Comparison of ENCODE assay signal across 19 cellular contexts in genomic region chr11:65599216-65599954, GRCh38. TPM values are rescaled to one million over a fixed set of nuclear protein-coding genes. Genes with fewer than 3 reads are reported as not detected.
DNase-seq lines count a peak whose midpoint lies in the region; ATAC-seq, FAIRE-seq and TF ChIP-seq lines count a peak whose summit lies in the region.
"Had no signal": no experiment of that assay in that cellular context is flagged by ENCODE, and none has a peak within 500 bp of the region (broad histone marks: within the 10 kb centered on the region; RNA-seq: fewer than 3 reads in every experiment).

No MANE protein-coding gene starts in this region.

- H4K20me1 ChIP-seq in HepG2 (ENCODE audit: insufficient read depth, low read length) = 0 out of 2 replicates have a peak, but pooled peaks cover 3% of the 10 kb centered on the region

- peak overlapping the region; percentile 92 for H3K27ac Mint-ChIP-seq in nephron progenitor cell
- no peak overlapping the region for H3K27ac Mint-ChIP-seq in activated CD4-positive, alpha-beta T cell treated with anti-CD3 and anti-CD28 coated beads for 36 hours
- H3K27ac Mint-ChIP-seq: CD8-positive, alpha-beta T cell had no signal

- H2AFZ ChIP-seq in HepG2 (ENCODE audit: low read length) = no peak overlapping the region

- H3K4me2 ChIP-seq in HepG2 (ENCODE audit: low read depth, low read length) = no peak overlapping the region
- H3K4me2 ChIP-seq: A549 had no signal

- no peaks in the 10 kb centered on the region for H3K9me3 Mint-ChIP-seq in nephron progenitor cell
- no peaks in the 10 kb centered on the region for H3K9me3 Mint-ChIP-seq in activated CD4-positive, alpha-beta T cell treated with anti-CD3 and anti-CD28 coated beads for 36 hours (ENCODE audit: low read depth)
- H3K9me3 Mint-ChIP-seq: CD8-positive, alpha-beta T cell had no signal

- no peak for TF ChIP-seq CTCF in HepG2 (CRISPR knock-in tag; IDR thresholded peaks at IDR 0.05)
- TF ChIP-seq CTCF in right lobe of liver (IDR thresholded peaks at IDR 0.05) = no peak
- no peak for TF ChIP-seq CTCF in Panc1 (IDR thresholded peaks at IDR 0.05)
- no peak for TF ChIP-seq CTCF in nephron progenitor cell (IDR thresholded peaks at IDR 0.05)

- no peak for TF ChIP-seq RAD21 in HepG2 (CRISPR knock-in tag; IDR thresholded peaks at IDR 0.05)

- no peak for ATAC-seq in HepG2
- ATAC-seq in right lobe of liver = no peak
- ATAC-seq in Panc1 = 0 out of 2 replicates have a peak, but pooled peaks have one; percentile 2
- no peak for ATAC-seq in activated CD4-positive, alpha-beta T cell treated with anti-CD3 and anti-CD28 coated beads for 36 hours
- ATAC-seq: A549; CD8-positive, alpha-beta T cell had no signal

- no peaks in the 10 kb centered on the region for H3K9me3 ChIP-seq in HepG2 (ENCODE audit: low read length)
- no peaks in the 10 kb centered on the region for H3K9me3 ChIP-seq in right lobe of liver
- no peaks in the 10 kb centered on the region for H3K9me3 ChIP-seq in Panc1 (ENCODE audit: control insufficient read depth, insufficient read depth, low read depth, low read length)
- H3K9me3 ChIP-seq: A549, BE2C, Caco-2, HAP-1 had no signal

- in situ Hi-C loops in HepG2 (cut with HindIII; ENCODE audit: extremely low pct_ligation_motif_present, low pct_unique_long_range_greater_than_20kb) = no loop called here
- in situ Hi-C loops in Panc1 (cut with HindIII; ENCODE audit: low pct_unique_long_range_greater_than_20kb, low sequenced_read_pairs) = no loop called here

- H3K27ac ChIP-seq in HepG2 (ENCODE audit: extremely low read length, insufficient read depth, low read length) (no peak overlapping the region), right lobe of liver (no peak overlapping the region), Panc1 (ENCODE audit: low read length) (no peak overlapping the region)
- H3K27ac ChIP-seq: A549, C4-2B had no signal

- no peak overlapping the region for H3K4me3 Mint-ChIP-seq in nephron progenitor cell
- H3K4me3 Mint-ChIP-seq in activated CD4-positive, alpha-beta T cell treated with anti-CD3 and anti-CD28 coated beads for 36 hours = no peak overlapping the region
- H3K4me3 Mint-ChIP-seq: CD8-positive, alpha-beta T cell had no signal

- H3K36me3 ChIP-seq in HepG2 (replicated peaks in 1 of 2; ENCODE audit: control insufficient read depth in 1 of 2, insufficient read depth in 2 of 2, low read length in 2 of 2) (peaks cover 14 to 31% of the 10 kb centered on the region in 2 experiments), right lobe of liver (peaks cover 0 to 34% (median 14%) of the 10 kb centered on the region in 4 donors), Panc1 (ENCODE audit: control insufficient read depth, insufficient read depth, low read length) (peaks cover 2% of the 10 kb centered on the region; the same call in 1 of the 2 replicates)
- H3K36me3 ChIP-seq: BE2C had no signal

- 97% methylated on average over 28 of the region's 49 CpGs for WGBS in HepG2 (ENCODE audit: low lambda C conversion rate)
- 74% methylated on average over 5 of the region's 49 CpGs for WGBS in right lobe of liver (ENCODE audit: insufficient coverage, low coverage, low lambda C conversion rate, missing lambda C conversion rate)

- TF ChIP-seq EP300 in HepG2 (IDR thresholded peaks at IDR 0.05; ENCODE audit: low read depth in 2 of 2, low read length in 2 of 2) (no peak), HepG2 (CRISPR knock-in tag; IDR thresholded peaks at IDR 0.05; ENCODE audit: borderline replicate concordance) (no peak)

- no peak for FAIRE-seq in HepG2 (lab: Jason Lieb, UNC)
- FAIRE-seq: A549, GM12892, GM19239, H1 had no signal

- H3K27me3 Mint-ChIP-seq in nephron progenitor cell (ENCODE audit: low read depth, poor library complexity) = peaks cover 4% of the 10 kb centered on the region
- no peaks in the 10 kb centered on the region for H3K27me3 Mint-ChIP-seq in activated CD4-positive, alpha-beta T cell treated with anti-CD3 and anti-CD28 coated beads for 36 hours

- DNase-seq in HepG2 (ENCODE audit: low spot score) (no peak), right lobe of liver (no peak), Panc1 (ENCODE audit: low read depth, low spot score) (no peak), nephron progenitor cell (no peak), NCI-H1105 (lab: John Stamatoyannopoulos, UW) (no peak), COR-L47 (lab: John Stamatoyannopoulos, UW) (no peak)
- DNase-seq in activated CD4-positive, alpha-beta T cell treated with anti-CD3 and anti-CD28 coated beads for 36 hours = no peak
- DNase-seq: BE2C; Caco-2; CD8-positive, alpha-beta T cell; DND-41; GDM1 had no signal

- H3K4me1 ChIP-seq in HepG2 (ENCODE audit: insufficient read depth, low read length) = no peaks in the 10 kb centered on the region
- H3K4me1 ChIP-seq in right lobe of liver = no peaks in the 10 kb centered on the region
- H3K4me1 ChIP-seq in Panc1 (ENCODE audit: control insufficient read depth, insufficient read depth, low read length) = peaks cover 12% of the 10 kb centered on the region; the same call in 1 of the 2 replicates
- H3K4me1 ChIP-seq: A549, BE2C, Caco-2, HAP-1 had no signal

- peaks cover 4% of the 10 kb centered on the region for H3K4me1 Mint-ChIP-seq in nephron progenitor cell
- peaks cover 9% of the 10 kb centered on the region for H3K4me1 Mint-ChIP-seq in activated CD4-positive, alpha-beta T cell treated with anti-CD3 and anti-CD28 coated beads for 36 hours

- no peaks in the 10 kb centered on the region for H3K27me3 ChIP-seq in HepG2 (ENCODE audit: control insufficient read depth in 1 of 2, insufficient read depth in 2 of 2, low read length in 2 of 2)
- H3K27me3 ChIP-seq in right lobe of liver = no peaks in the 10 kb centered on the region
- H3K27me3 ChIP-seq in Panc1 (ENCODE audit: control insufficient read depth, insufficient read depth, low read length) = no peaks in the 10 kb centered on the region
- H3K27me3 ChIP-seq: BE2C had no signal

- no peaks in the 10 kb centered on the region for H3K79me2 ChIP-seq in HepG2 (ENCODE audit: insufficient read depth, low read length)

- H3K4me3 ChIP-seq in HepG2 (replicated peaks in 1 of 3; ENCODE audit: insufficient read depth in 1 of 3, low read depth in 2 of 3, low read length in 3 of 3) = no peak overlapping the region
- H3K4me3 ChIP-seq in right lobe of liver = no peak overlapping the region
- no peak overlapping the region for H3K4me3 ChIP-seq in Panc1 (ENCODE audit: low read depth in 2 of 2, low read length in 2 of 2)
- H3K4me3 ChIP-seq: A549, HAP-1 had no signal

- POLR2A ChIA-PET in HepG2 (lab: Yijun Ruan, JAX) = interaction anchor here (1.0 to 6.0 kb wide), 2 partner anchors 11 to 14 kb away, joined by 3 to 47 read pairs; partner anchors contain the start of genes MAP3K11 and PCNX3
- POLR2A ChIA-PET in Panc1 (lab: Charles Lee) = no interaction called here
- POLR2A ChIA-PET in activated CD4-positive, alpha-beta T cell treated with anti-CD3 and anti-CD28 coated beads for 36 hours (lab: Charles Lee) = no interaction called here

- TF ChIP-seq POLR2A in HepG2 (IDR thresholded peaks at IDR 0.05; ENCODE audit: insufficient read depth in 1 of 2, low read depth in 2 of 2, low read length in 2 of 2) = peak in 1 of 2 experiments; percentile 54; a peak in 1 of 4 replicates
- TF ChIP-seq POLR2A in right lobe of liver (IDR thresholded peaks at IDR 0.05) = no peak

- H3K36me3 Mint-ChIP-seq in nephron progenitor cell (ENCODE audit: low read depth) = peaks cover 33% of the 10 kb centered on the region
- peaks cover 15% of the 10 kb centered on the region for H3K36me3 Mint-ChIP-seq in activated CD4-positive, alpha-beta T cell treated with anti-CD3 and anti-CD28 coated beads for 36 hours (ENCODE audit: low read depth)

- H3K9ac ChIP-seq in HepG2 (ENCODE audit: insufficient read depth, low read depth, low read length) = no peak overlapping the region

- intact Hi-C loops in HepG2 (cut with micrococcal nuclease; ENCODE audit: unreplicated experiment) (no loop called here), right lobe of liver (cut with DNase I) (no loop called here), Panc1 (cut with micrococcal nuclease; ENCODE audit: unreplicated experiment) (no loop called here)
- intact Hi-C loops in activated CD4-positive, alpha-beta T cell treated with anti-CD3 and anti-CD28 coated beads for 36 hours (cut with DNase I, micrococcal nuclease) = no loop called here

- BruUV-seq in HepG2 (replicated peaks; lab: Mats Ljungman, UMichigan) (no TSS peak), Panc1 (replicated peaks; lab: Mats Ljungman, UMichigan) (no TSS peak)

- CTCF ChIA-PET in HepG2 (lab: Yijun Ruan, JAX; ENCODE audit: low intra/inter-chr PET ratio, low total read pairs) (no interaction called here), Panc1 (lab: Charles Lee) (no interaction called here)
- CTCF ChIA-PET in activated CD4-positive, alpha-beta T cell treated with anti-CD3 and anti-CD28 coated beads for 36 hours (lab: Charles Lee) = no interaction called here

RNA-seq across cellular contexts. Expression of gene KCNK7, which starts 3.8 kb away (rescaled TPM):
- total RNA-seq in HepG2 (2016; rRNA removed; fragmentation: Illumina TruSeq; extraction: Trizol) (not detected in 2 replicates), right lobe of liver (under 1 TPM in 1 of 6 experiments, not detected in 5; 0.31 TPM), Panc1 (2021; ENCODE audit: unreplicated experiment) (0.69 TPM)
- not detected in 2 replicates for total RNA-seq in HepG2 (2016; cell fraction: cytosol; rRNA removed; fragmentation: Illumina TruSeq; extraction: Trizol; ENCODE audit: low read depth)
- not detected in 2 replicates for total RNA-seq in HepG2 (2016; cell fraction: insoluble cytoplasmic fraction; rRNA removed; fragmentation: Illumina TruSeq; extraction: Trizol)
- not detected in 2 replicates for total RNA-seq in HepG2 (2016; cell fraction: membrane; rRNA removed; fragmentation: Illumina TruSeq; extraction: Trizol)
- total RNA-seq in HepG2 (2016; cell fraction: nucleus; rRNA removed; fragmentation: Illumina TruSeq; extraction: Trizol) = 1.2 TPM in 1 of 2 replicates, not detected in the other
- polyA plus RNA-seq in HepG2 (2011; rRNA removed) = 0.11 and 0.14 TPM in 2 replicates
- 0.04 TPM in 1 of 2 replicates, not detected in the other for polyA plus RNA-seq in HepG2 (2011; cell fraction: cytosol; rRNA removed)
- 0.69 and 0.97 TPM in 2 replicates for polyA plus RNA-seq in HepG2 (2011; cell fraction: nucleus; rRNA removed)
- 0.28 TPM in 1 of 2 replicates, not detected in the other for polyA plus RNA-seq in HepG2 (2012)
- polyA plus RNA-seq in HepG2 (2016; cell fraction: cytosol; fragmentation: Illumina TruSeq; extraction: Trizol; ENCODE audit: low read depth) = not detected in 2 replicates
- polyA plus RNA-seq in HepG2 (2016; cell fraction: insoluble cytoplasmic fraction; fragmentation: Illumina TruSeq; extraction: Trizol; ENCODE audit: low read depth) = not detected in 2 replicates
- not detected in 2 replicates for polyA plus RNA-seq in HepG2 (2016; cell fraction: membrane; fragmentation: Illumina TruSeq; extraction: Trizol; ENCODE audit: low read depth)
- 0.38 and 0.77 TPM in 2 replicates for polyA plus RNA-seq in HepG2 (2016; cell fraction: nucleus; fragmentation: Illumina TruSeq; extraction: Trizol; ENCODE audit: insufficient read depth, low read depth)
- 0.33 and 0.90 TPM in 2 replicates for polyA minus RNA-seq in HepG2 (2011; rRNA and poly(A)+ RNA removed; ENCODE audit: low replicate concordance)
- polyA minus RNA-seq in HepG2 (2011; cell fraction: cytosol; rRNA and poly(A)+ RNA removed) = not detected in 2 replicates
- polyA minus RNA-seq in HepG2 (2011; cell fraction: nucleus; rRNA and poly(A)+ RNA removed) = 0.75 and 1.2 TPM in 2 replicates
- 0.63 TPM for polyA plus RNA-seq in Panc1 (2012; ENCODE audit: insufficient read length)
- under 1 TPM; 0.27 to 0.37 TPM for total RNA-seq in activated CD4-positive, alpha-beta T cell treated with anti-CD3 and anti-CD28 coated beads for 36 hours
- polyA plus RNA-seq: AG04450 had no signal

RNA-seq across cellular contexts. Expression of gene MAP3K11, which starts 14.6 kb away (rescaled TPM):
- 35.6 and 51.5 TPM in 2 replicates for total RNA-seq in HepG2 (2016; rRNA removed; fragmentation: Illumina TruSeq; extraction: Trizol)
- total RNA-seq in HepG2 (2016; cell fraction: cytosol; rRNA removed; fragmentation: Illumina TruSeq; extraction: Trizol; ENCODE audit: low read depth) = 9.8 and 11.0 TPM in 2 replicates
- 28.4 and 51.3 TPM in 2 replicates for total RNA-seq in HepG2 (2016; cell fraction: insoluble cytoplasmic fraction; rRNA removed; fragmentation: Illumina TruSeq; extraction: Trizol)
- total RNA-seq in HepG2 (2016; cell fraction: membrane; rRNA removed; fragmentation: Illumina TruSeq; extraction: Trizol) = 23.9 and 24.4 TPM in 2 replicates
- total RNA-seq in HepG2 (2016; cell fraction: nucleus; rRNA removed; fragmentation: Illumina TruSeq; extraction: Trizol) = 38.3 and 44.6 TPM in 2 replicates
- 35.9 and 54.6 TPM in 2 replicates for polyA plus RNA-seq in HepG2 (2011; rRNA removed)
- 29.9 and 43.3 TPM in 2 replicates for polyA plus RNA-seq in HepG2 (2011; cell fraction: cytosol; rRNA removed)
- polyA plus RNA-seq in HepG2 (2011; cell fraction: nucleus; rRNA removed) = 105 and 109 TPM in 2 replicates
- 41.6 and 47.6 TPM in 2 replicates for polyA plus RNA-seq in HepG2 (2012)
- 10.0 and 10.8 TPM in 2 replicates for polyA plus RNA-seq in HepG2 (2016; cell fraction: cytosol; fragmentation: Illumina TruSeq; extraction: Trizol; ENCODE audit: low read depth)
- 43.2 and 55.5 TPM in 2 replicates for polyA plus RNA-seq in HepG2 (2016; cell fraction: insoluble cytoplasmic fraction; fragmentation: Illumina TruSeq; extraction: Trizol; ENCODE audit: low read depth)
- 24.5 and 29.1 TPM in 2 replicates for polyA plus RNA-seq in HepG2 (2016; cell fraction: membrane; fragmentation: Illumina TruSeq; extraction: Trizol; ENCODE audit: low read depth)
- 98.1 and 107 TPM in 2 replicates for polyA plus RNA-seq in HepG2 (2016; cell fraction: nucleus; fragmentation: Illumina TruSeq; extraction: Trizol; ENCODE audit: insufficient read depth, low read depth)
- polyA minus RNA-seq in HepG2 (2011; rRNA and poly(A)+ RNA removed; ENCODE audit: low replicate concordance) = 59.8 and 117 TPM in 2 replicates
- 35.9 and 41.2 TPM in 2 replicates for polyA minus RNA-seq in HepG2 (2011; cell fraction: cytosol; rRNA and poly(A)+ RNA removed)
- 61.7 and 76.1 TPM in 2 replicates for polyA minus RNA-seq in HepG2 (2011; cell fraction: nucleus; rRNA and poly(A)+ RNA removed)
- total RNA-seq in right lobe of liver = 10 to 100 TPM; 48.3 to 67.1 (median 60.9) TPM
- total RNA-seq in Panc1 (2021; ENCODE audit: unreplicated experiment) = 124 TPM
- 138 TPM for polyA plus RNA-seq in Panc1 (2012; ENCODE audit: insufficient read length)
- total RNA-seq in activated CD4-positive, alpha-beta T cell treated with anti-CD3 and anti-CD28 coated beads for 36 hours = 10 to 100 TPM; 47.4 to 54.3 TPM

RNA-seq across cellular contexts. Expression of gene PCNX3, which starts 16.2 kb away (rescaled TPM):
- 14.5 and 23.0 TPM in 2 replicates for total RNA-seq in HepG2 (2016; rRNA removed; fragmentation: Illumina TruSeq; extraction: Trizol)
- total RNA-seq in HepG2 (2016; cell fraction: cytosol; rRNA removed; fragmentation: Illumina TruSeq; extraction: Trizol; ENCODE audit: low read depth) = 8.5 and 8.7 TPM in 2 replicates
- 12.2 and 22.7 TPM in 2 replicates for total RNA-seq in HepG2 (2016; cell fraction: insoluble cytoplasmic fraction; rRNA removed; fragmentation: Illumina TruSeq; extraction: Trizol)
- total RNA-seq in HepG2 (2016; cell fraction: membrane; rRNA removed; fragmentation: Illumina TruSeq; extraction: Trizol) = 9.3 and 9.7 TPM in 2 replicates
- 26.0 and 33.8 TPM in 2 replicates for total RNA-seq in HepG2 (2016; cell fraction: nucleus; rRNA removed; fragmentation: Illumina TruSeq; extraction: Trizol)
- polyA plus RNA-seq in HepG2 (2011; rRNA removed) = 16.2 and 23.1 TPM in 2 replicates
- polyA plus RNA-seq in HepG2 (2011; cell fraction: cytosol; rRNA removed) = 12.7 and 17.1 TPM in 2 replicates
- 99.5 and 123 TPM in 2 replicates for polyA plus RNA-seq in HepG2 (2011; cell fraction: nucleus; rRNA removed)
- 14.4 and 24.5 TPM in 2 replicates for polyA plus RNA-seq in HepG2 (2012)
- 4.3 and 4.9 TPM in 2 replicates for polyA plus RNA-seq in HepG2 (2016; cell fraction: cytosol; fragmentation: Illumina TruSeq; extraction: Trizol; ENCODE audit: low read depth)
- polyA plus RNA-seq in HepG2 (2016; cell fraction: insoluble cytoplasmic fraction; fragmentation: Illumina TruSeq; extraction: Trizol; ENCODE audit: low read depth) = 14.3 and 21.7 TPM in 2 replicates
- 5.8 and 6.9 TPM in 2 replicates for polyA plus RNA-seq in HepG2 (2016; cell fraction: membrane; fragmentation: Illumina TruSeq; extraction: Trizol; ENCODE audit: low read depth)
- 68.2 and 73.5 TPM in 2 replicates for polyA plus RNA-seq in HepG2 (2016; cell fraction: nucleus; fragmentation: Illumina TruSeq; extraction: Trizol; ENCODE audit: insufficient read depth, low read depth)
- 35.6 and 67.6 TPM in 2 replicates for polyA minus RNA-seq in HepG2 (2011; rRNA and poly(A)+ RNA removed; ENCODE audit: low replicate concordance)
- 23.3 and 27.8 TPM in 2 replicates for polyA minus RNA-seq in HepG2 (2011; cell fraction: cytosol; rRNA and poly(A)+ RNA removed)
- 32.3 and 32.8 TPM in 2 replicates for polyA minus RNA-seq in HepG2 (2011; cell fraction: nucleus; rRNA and poly(A)+ RNA removed)
- 10 to 100 TPM; 11.2 to 32.9 (median 12.4) TPM for total RNA-seq in right lobe of liver
- 74.5 TPM for total RNA-seq in Panc1 (2021; ENCODE audit: unreplicated experiment)
- 82.2 TPM for polyA plus RNA-seq in Panc1 (2012; ENCODE audit: insufficient read length)
- 10 to 100 TPM; 27.9 to 30.7 TPM for total RNA-seq in activated CD4-positive, alpha-beta T cell treated with anti-CD3 and anti-CD28 coated beads for 36 hours

RNA-seq across cellular contexts. Expression of gene EHBP1L1, which starts 23.5 kb away (rescaled TPM):
- total RNA-seq in HepG2 (2016; rRNA removed; fragmentation: Illumina TruSeq; extraction: Trizol) (5.4 and 10.6 TPM in 2 replicates), right lobe of liver (10 to 100 TPM; 10.0 to 29.9 (median 13.7) TPM), Panc1 (2021; ENCODE audit: unreplicated experiment) (108 TPM)
- 2.5 and 2.6 TPM in 2 replicates for total RNA-seq in HepG2 (2016; cell fraction: cytosol; rRNA removed; fragmentation: Illumina TruSeq; extraction: Trizol; ENCODE audit: low read depth)
- total RNA-seq in HepG2 (2016; cell fraction: insoluble cytoplasmic fraction; rRNA removed; fragmentation: Illumina TruSeq; extraction: Trizol) = 3.9 and 9.7 TPM in 2 replicates
- total RNA-seq in HepG2 (2016; cell fraction: membrane; rRNA removed; fragmentation: Illumina TruSeq; extraction: Trizol) = 3.4 TPM in 2 replicates
- total RNA-seq in HepG2 (2016; cell fraction: nucleus; rRNA removed; fragmentation: Illumina TruSeq; extraction: Trizol) = 7.8 and 8.4 TPM in 2 replicates
- 8.3 and 14.4 TPM in 2 replicates for polyA plus RNA-seq in HepG2 (2011; rRNA removed)
- 7.1 and 10.0 TPM in 2 replicates for polyA plus RNA-seq in HepG2 (2011; cell fraction: cytosol; rRNA removed)
- polyA plus RNA-seq in HepG2 (2011; cell fraction: nucleus; rRNA removed) = 74.9 and 85.5 TPM in 2 replicates
- 9.8 and 10.7 TPM in 2 replicates for polyA plus RNA-seq in HepG2 (2012)
- polyA plus RNA-seq in HepG2 (2016; cell fraction: cytosol; fragmentation: Illumina TruSeq; extraction: Trizol; ENCODE audit: low read depth) = 0.58 and 0.94 TPM in 2 replicates
- polyA plus RNA-seq in HepG2 (2016; cell fraction: insoluble cytoplasmic fraction; fragmentation: Illumina TruSeq; extraction: Trizol; ENCODE audit: low read depth) = 4.6 and 5.1 TPM in 2 replicates
- polyA plus RNA-seq in HepG2 (2016; cell fraction: membrane; fragmentation: Illumina TruSeq; extraction: Trizol; ENCODE audit: low read depth) = 0.79 and 1.3 TPM in 2 replicates
- polyA plus RNA-seq in HepG2 (2016; cell fraction: nucleus; fragmentation: Illumina TruSeq; extraction: Trizol; ENCODE audit: insufficient read depth, low read depth) = 27.0 and 30.2 TPM in 2 replicates
- 23.3 and 45.1 TPM in 2 replicates for polyA minus RNA-seq in HepG2 (2011; rRNA and poly(A)+ RNA removed; ENCODE audit: low replicate concordance)
- polyA minus RNA-seq in HepG2 (2011; cell fraction: cytosol; rRNA and poly(A)+ RNA removed) = 7.6 and 13.2 TPM in 2 replicates
- 6.4 and 11.8 TPM in 2 replicates for polyA minus RNA-seq in HepG2 (2011; cell fraction: nucleus; rRNA and poly(A)+ RNA removed)
- 109 TPM for polyA plus RNA-seq in Panc1 (2012; ENCODE audit: insufficient read length)
- total RNA-seq in activated CD4-positive, alpha-beta T cell treated with anti-CD3 and anti-CD28 coated beads for 36 hours = 10 to 100 TPM; 88.3 to 98.8 TPM

RNA-seq across cellular contexts. Expression of gene FAM89B, which starts 27.0 kb away (rescaled TPM):
- total RNA-seq in HepG2 (2016; rRNA removed; fragmentation: Illumina TruSeq; extraction: Trizol) (3.6 and 5.7 TPM in 2 replicates), right lobe of liver (10 to 100 TPM; 12.8 to 20.6 (median 14.6) TPM), Panc1 (2021; ENCODE audit: unreplicated experiment) (102 TPM)
- 7.8 and 8.7 TPM in 2 replicates for total RNA-seq in HepG2 (2016; cell fraction: cytosol; rRNA removed; fragmentation: Illumina TruSeq; extraction: Trizol; ENCODE audit: low read depth)
- total RNA-seq in HepG2 (2016; cell fraction: insoluble cytoplasmic fraction; rRNA removed; fragmentation: Illumina TruSeq; extraction: Trizol) = 4.0 and 5.2 TPM in 2 replicates
- 8.0 and 9.6 TPM in 2 replicates for total RNA-seq in HepG2 (2016; cell fraction: membrane; rRNA removed; fragmentation: Illumina TruSeq; extraction: Trizol)
- 2.9 and 4.0 TPM in 2 replicates for total RNA-seq in HepG2 (2016; cell fraction: nucleus; rRNA removed; fragmentation: Illumina TruSeq; extraction: Trizol)
- 8.0 and 11.5 TPM in 2 replicates for polyA plus RNA-seq in HepG2 (2011; rRNA removed)
- polyA plus RNA-seq in HepG2 (2011; cell fraction: cytosol; rRNA removed) = 5.8 and 9.6 TPM in 2 replicates
- 29.0 and 34.8 TPM in 2 replicates for polyA plus RNA-seq in HepG2 (2011; cell fraction: nucleus; rRNA removed)
- polyA plus RNA-seq in HepG2 (2012) = 3.6 and 5.3 TPM in 2 replicates
- 19.5 and 20.4 TPM in 2 replicates for polyA plus RNA-seq in HepG2 (2016; cell fraction: cytosol; fragmentation: Illumina TruSeq; extraction: Trizol; ENCODE audit: low read depth)
- 7.9 and 9.1 TPM in 2 replicates for polyA plus RNA-seq in HepG2 (2016; cell fraction: insoluble cytoplasmic fraction; fragmentation: Illumina TruSeq; extraction: Trizol; ENCODE audit: low read depth)
- 15.3 and 15.7 TPM in 2 replicates for polyA plus RNA-seq in HepG2 (2016; cell fraction: membrane; fragmentation: Illumina TruSeq; extraction: Trizol; ENCODE audit: low read depth)
- 11.6 and 13.0 TPM in 2 replicates for polyA plus RNA-seq in HepG2 (2016; cell fraction: nucleus; fragmentation: Illumina TruSeq; extraction: Trizol; ENCODE audit: insufficient read depth, low read depth)
- 11.8 and 23.8 TPM in 2 replicates for polyA minus RNA-seq in HepG2 (2011; rRNA and poly(A)+ RNA removed; ENCODE audit: low replicate concordance)
- 1.9 and 4.2 TPM in 2 replicates for polyA minus RNA-seq in HepG2 (2011; cell fraction: cytosol; rRNA and poly(A)+ RNA removed)
- 4.5 and 5.1 TPM in 2 replicates for polyA minus RNA-seq in HepG2 (2011; cell fraction: nucleus; rRNA and poly(A)+ RNA removed)
- 151 TPM for polyA plus RNA-seq in Panc1 (2012; ENCODE audit: insufficient read length)
- total RNA-seq in activated CD4-positive, alpha-beta T cell treated with anti-CD3 and anti-CD28 coated beads for 36 hours = 10 to 100 TPM; 12.8 to 22.7 TPM
